3 cellular contexts compared by ENCODE assay signal in genomic region chr2:9365498-9366019, GRCh38.
TF ChIP-seq lines count a peak whose summit lies in the region.

No MANE protein-coding gene starts in this region.

TF ChIP-seq in SK-N-SH treated with all-trans-retinoic acid at 6 μM for 48 hours, 23 proteins besides CTCF, POLR2A, EP300 and RAD21 (continues in another document):
- TF ChIP-seq TSHZ2 (CRISPR knock-in tag; IDR thresholded peaks at IDR 0.05): no peak
- TF ChIP-seq OSR1 (CRISPR knock-in tag; IDR thresholded peaks at IDR 0.05): no peak
- no peak for TF ChIP-seq BACH2 (CRISPR knock-in tag; IDR thresholded peaks at IDR 0.05; ENCODE audit: borderline replicate concordance)
- no peak for TF ChIP-seq GLIS3 (CRISPR knock-in tag; IDR thresholded peaks at IDR 0.05)
- no peak for TF ChIP-seq ZFP3 (CRISPR knock-in tag; IDR thresholded peaks at IDR 0.05)
- no peak for TF ChIP-seq PATZ1 (CRISPR knock-in tag; IDR thresholded peaks at IDR 0.05; ENCODE audit: borderline replicate concordance)
- TF ChIP-seq SNAI2 (CRISPR knock-in tag; IDR thresholded peaks at IDR 0.05): no peak
- no peak for TF ChIP-seq POU6F1 (CRISPR knock-in tag; IDR thresholded peaks at IDR 0.05; ENCODE audit: borderline replicate concordance, low read depth)
- no peak for TF ChIP-seq PPARA (CRISPR knock-in tag; IDR thresholded peaks at IDR 0.05; ENCODE audit: borderline replicate concordance)
- TF ChIP-seq ZNF70 (CRISPR knock-in tag; IDR thresholded peaks at IDR 0.05): no peak
- TF ChIP-seq ZC3H10 (CRISPR knock-in tag; IDR thresholded peaks at IDR 0.05): no peak

TF ChIP-seq in SK-N-SH, 30 proteins besides CTCF, POLR2A, EP300 and RAD21:
- TF ChIP-seq YY1 (IDR thresholded peaks at IDR 0.05; ENCODE audit: low read depth) (no peak), GATA2 (CRISPR knock-in tag; IDR thresholded peaks at IDR 0.05) (no peak), GABPA (IDR thresholded peaks at IDR 0.05; ENCODE audit: low read depth) (no peak), MXI1 (IDR thresholded peaks at IDR 0.05; ENCODE audit: low read depth, low read length) (no peak), FOXJ3 (CRISPR knock-in tag; IDR thresholded peaks at IDR 0.05) (no peak), CHD2 (IDR thresholded peaks at IDR 0.05; ENCODE audit: low read length, partially characterized antibody) (no peak), MEF2A (IDR thresholded peaks at IDR 0.05; ENCODE audit: borderline replicate concordance, low read depth) (no peak), RXRA (IDR thresholded peaks at IDR 0.05; ENCODE audit: borderline replicate concordance, low read depth) (no peak), POLR2AphosphoS5 (IDR thresholded peaks at IDR 0.05; ENCODE audit: low read depth, low read length) (no peak), MAX (IDR thresholded peaks at IDR 0.05; ENCODE audit: low read depth) (no peak), NRF1 (IDR thresholded peaks at IDR 0.05; ENCODE audit: low read depth, low read length) (no peak), FOXM1 (IDR thresholded peaks at IDR 0.05; ENCODE audit: low read depth) (no peak), USF1 (IDR thresholded peaks at IDR 0.05; ENCODE audit: borderline replicate concordance, low read depth) (no peak)
- TF ChIP-seq, protein P1, sequence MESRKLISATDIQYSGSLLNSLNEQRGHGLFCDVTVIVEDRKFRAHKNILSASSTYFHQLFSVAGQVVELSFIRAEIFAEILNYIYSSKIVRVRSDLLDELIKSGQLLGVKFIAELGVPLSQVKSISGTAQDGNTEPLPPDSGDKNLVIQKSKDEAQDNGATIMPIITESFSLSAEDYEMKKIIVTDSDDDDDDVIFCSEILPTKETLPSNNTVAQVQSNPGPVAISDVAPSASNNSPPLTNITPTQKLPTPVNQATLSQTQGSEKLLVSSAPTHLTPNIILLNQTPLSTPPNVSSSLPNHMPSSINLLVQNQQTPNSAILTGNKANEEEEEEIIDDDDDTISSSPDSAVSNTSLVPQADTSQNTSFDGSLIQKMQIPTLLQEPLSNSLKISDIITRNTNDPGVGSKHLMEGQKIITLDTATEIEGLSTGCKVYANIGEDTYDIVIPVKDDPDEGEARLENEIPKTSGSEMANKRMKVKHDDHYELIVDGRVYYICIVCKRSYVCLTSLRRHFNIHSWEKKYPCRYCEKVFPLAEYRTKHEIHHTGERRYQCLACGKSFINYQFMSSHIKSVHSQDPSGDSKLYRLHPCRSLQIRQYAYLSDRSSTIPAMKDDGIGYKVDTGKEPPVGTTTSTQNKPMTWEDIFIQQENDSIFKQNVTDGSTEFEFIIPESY (IDR thresholded peaks at IDR 0.05; ENCODE audit: borderline replicate concordance, low read depth): no peak
TF ChIP-seq in SK-N-SH: peak in this region for 0.

TF ChIP-seq in WTC11, 78 proteins besides CTCF, POLR2A, EP300 and RAD21:
- no peak for TF ChIP-seq AR (CRISPR knock-in tag; IDR thresholded peaks at IDR 0.05)
- TF ChIP-seq ZNF121 (CRISPR knock-in tag; IDR thresholded peaks at IDR 0.05): no peak
- TF ChIP-seq RORB (CRISPR knock-in tag; IDR thresholded peaks at IDR 0.05): no peak
- no peak for TF ChIP-seq E2F5 (CRISPR knock-in tag; IDR thresholded peaks at IDR 0.05)
- TF ChIP-seq, protein P2, sequence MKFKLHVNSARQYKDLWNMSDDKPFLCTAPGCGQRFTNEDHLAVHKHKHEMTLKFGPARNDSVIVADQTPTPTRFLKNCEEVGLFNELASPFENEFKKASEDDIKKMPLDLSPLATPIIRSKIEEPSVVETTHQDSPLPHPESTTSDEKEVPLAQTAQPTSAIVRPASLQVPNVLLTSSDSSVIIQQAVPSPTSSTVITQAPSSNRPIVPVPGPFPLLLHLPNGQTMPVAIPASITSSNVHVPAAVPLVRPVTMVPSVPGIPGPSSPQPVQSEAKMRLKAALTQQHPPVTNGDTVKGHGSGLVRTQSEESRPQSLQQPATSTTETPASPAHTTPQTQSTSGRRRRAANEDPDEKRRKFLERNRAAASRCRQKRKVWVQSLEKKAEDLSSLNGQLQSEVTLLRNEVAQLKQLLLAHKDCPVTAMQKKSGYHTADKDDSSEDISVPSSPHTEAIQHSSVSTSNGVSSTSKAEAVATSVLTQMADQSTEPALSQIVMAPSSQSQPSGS (CRISPR knock-in tag; IDR thresholded peaks at IDR 0.05; ENCODE audit: borderline replicate concordance, low read depth): no peak
- TF ChIP-seq, protein P3, sequence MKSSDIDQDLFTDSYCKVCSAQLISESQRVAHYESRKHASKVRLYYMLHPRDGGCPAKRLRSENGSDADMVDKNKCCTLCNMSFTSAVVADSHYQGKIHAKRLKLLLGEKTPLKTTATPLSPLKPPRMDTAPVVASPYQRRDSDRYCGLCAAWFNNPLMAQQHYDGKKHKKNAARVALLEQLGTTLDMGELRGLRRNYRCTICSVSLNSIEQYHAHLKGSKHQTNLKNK (CRISPR knock-in tag; IDR thresholded peaks at IDR 0.05): no peak
- no peak for TF ChIP-seq CREB1 (CRISPR knock-in tag; IDR thresholded peaks at IDR 0.05)
- TF ChIP-seq GABPB1 (CRISPR knock-in tag; IDR thresholded peaks at IDR 0.05): no peak
- TF ChIP-seq NFE2L1 (CRISPR knock-in tag; IDR thresholded peaks at IDR 0.05): no peak
- TF ChIP-seq JAZF1 (CRISPR knock-in tag; IDR thresholded peaks at IDR 0.05): no peak
- no peak for TF ChIP-seq ZNF138 (CRISPR knock-in tag; conservative IDR thresholded peaks at IDR 0.05)
- TF ChIP-seq JUN (CRISPR knock-in tag; IDR thresholded peaks at IDR 0.05): no peak
- no peak for TF ChIP-seq USF1 (CRISPR knock-in tag; IDR thresholded peaks at IDR 0.05)
- TF ChIP-seq, protein P4, sequence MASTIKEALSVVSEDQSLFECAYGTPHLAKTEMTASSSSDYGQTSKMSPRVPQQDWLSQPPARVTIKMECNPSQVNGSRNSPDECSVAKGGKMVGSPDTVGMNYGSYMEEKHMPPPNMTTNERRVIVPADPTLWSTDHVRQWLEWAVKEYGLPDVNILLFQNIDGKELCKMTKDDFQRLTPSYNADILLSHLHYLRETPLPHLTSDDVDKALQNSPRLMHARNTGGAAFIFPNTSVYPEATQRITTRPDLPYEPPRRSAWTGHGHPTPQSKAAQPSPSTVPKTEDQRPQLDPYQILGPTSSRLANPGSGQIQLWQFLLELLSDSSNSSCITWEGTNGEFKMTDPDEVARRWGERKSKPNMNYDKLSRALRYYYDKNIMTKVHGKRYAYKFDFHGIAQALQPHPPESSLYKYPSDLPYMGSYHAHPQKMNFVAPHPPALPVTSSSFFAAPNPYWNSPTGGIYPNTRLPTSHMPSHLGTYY (CRISPR knock-in tag; IDR thresholded peaks at IDR 0.05): no peak
- TF ChIP-seq ZNF263 (CRISPR knock-in tag; IDR thresholded peaks at IDR 0.05; ENCODE audit: low read depth): no peak
- no peak for TF ChIP-seq KAT7 (CRISPR knock-in tag; IDR thresholded peaks at IDR 0.05; ENCODE audit: borderline replicate concordance)
- no peak for TF ChIP-seq NR2C2 (CRISPR knock-in tag; IDR thresholded peaks at IDR 0.05)
- TF ChIP-seq ATF3 (CRISPR knock-in tag; conservative IDR thresholded peaks at IDR 0.05): no peak
